16 cellular contexts compared by ENCODE assay signal in genomic region chrX:25558137-25558536, GRCh38.
DNase-seq lines count a peak whose midpoint lies in the region; ATAC-seq, FAIRE-seq and TF ChIP-seq lines count a peak whose summit lies in the region.
"Had no signal": no experiment of that assay in that cellular context is flagged by ENCODE, and none has a peak within 500 bp of the region (broad histone marks: within the 10 kb centered on the region; RNA-seq: fewer than 3 reads in every experiment).

No MANE protein-coding gene starts in this region.

- H3K27ac Mint-ChIP-seq in WTC11 = no peak overlapping the region
- H3K27ac Mint-ChIP-seq: B cell; CD4-positive, CD25-positive, alpha-beta regulatory T cell; CD8-positive, alpha-beta T cell had no signal

- CTCF ChIA-PET in WTC11 (lab: Charles Lee) = no interaction called here

- no peaks in the 10 kb centered on the region for H3K4me1 Mint-ChIP-seq in WTC11
- H3K4me1 Mint-ChIP-seq: B cell; CD4-positive, CD25-positive, alpha-beta regulatory T cell had no signal

- peak; percentile 51 for FAIRE-seq in HTR-8/SVneo (lab: Jason Lieb, UNC)
- FAIRE-seq: GM12892, H1 had no signal

- no peaks in the 10 kb centered on the region for H3K27me3 Mint-ChIP-seq in WTC11 (ENCODE audit: low read depth)
- H3K27me3 Mint-ChIP-seq: B cell; CD4-positive, CD25-positive, alpha-beta regulatory T cell had no signal

- no peak for TF ChIP-seq CTCF in WTC11 (IDR thresholded peaks at IDR 0.05)

- POLR2A ChIA-PET in WTC11 (lab: Charles Lee) = no interaction called here

- H3K36me3 Mint-ChIP-seq in WTC11 = no peaks in the 10 kb centered on the region
- H3K36me3 Mint-ChIP-seq: CD4-positive, CD25-positive, alpha-beta regulatory T cell; CD8-positive, alpha-beta T cell had no signal

- ATAC-seq in WTC11 = no peak
- ATAC-seq: CD8-positive, alpha-beta T cell had no signal

- DNase-seq in D341Med (ENCODE audit: low spot score) (peak; percentile 20), HTR-8/SVneo (ENCODE audit: insufficient read length, low spot score) (no peak), NCI-H82 treated with DMSO at 0.1 percent for 48 hours (lab: John Stamatoyannopoulos, UW; ENCODE audit: unreplicated experiment) (peak; percentile 78), WTC11 (ENCODE audit: low spot score) (no peak), HPDE6-E6E7 (ENCODE audit: extremely low spot score) (no peak), COLO668 (lab: John Stamatoyannopoulos, UW; ENCODE audit: unreplicated experiment) (no peak)
- DNase-seq: CD4-positive, CD25-positive, alpha-beta regulatory T cell; CD8-positive, alpha-beta T cell; DMS53; DMS79 treated with DMSO at 0.1 percent for 48 hours; GF-D8; H7; HCEC 1CT had no signal

- no peak overlapping the region for H3K4me3 Mint-ChIP-seq in WTC11
- H3K4me3 Mint-ChIP-seq: B cell; CD4-positive, CD25-positive, alpha-beta regulatory T cell; CD8-positive, alpha-beta T cell had no signal

- H3K9me3 Mint-ChIP-seq in WTC11 = peaks cover 4% of the 10 kb centered on the region
- H3K9me3 Mint-ChIP-seq: CD8-positive, alpha-beta T cell had no signal

TF ChIP-seq in WTC11, 78 proteins besides CTCF, POLR2A, EP300 and RAD21:
- TF ChIP-seq ZSCAN18 (CRISPR knock-in tag; IDR thresholded peaks at IDR 0.05) (no peak), ESRRA (CRISPR knock-in tag; IDR thresholded peaks at IDR 0.05; ENCODE audit: borderline replicate concordance) (no peak), EMX1 (CRISPR knock-in tag; IDR thresholded peaks at IDR 0.05) (no peak), ZNF138 (CRISPR knock-in tag; conservative IDR thresholded peaks at IDR 0.05) (no peak), ZNF396 (CRISPR knock-in tag; IDR thresholded peaks at IDR 0.05; ENCODE audit: borderline replicate concordance) (no peak), GTF2I (CRISPR knock-in tag; conservative IDR thresholded peaks at IDR 0.05) (no peak), ZNF671 (CRISPR knock-in tag; IDR thresholded peaks at IDR 0.05) (no peak), JUN (CRISPR knock-in tag; IDR thresholded peaks at IDR 0.05) (no peak), PRDM15 (CRISPR knock-in tag; IDR thresholded peaks at IDR 0.05) (no peak), FOXP4 (CRISPR knock-in tag; IDR thresholded peaks at IDR 0.05) (no peak), ZNF512 (CRISPR knock-in tag; IDR thresholded peaks at IDR 0.05; ENCODE audit: borderline replicate concordance) (no peak)
- TF ChIP-seq, protein P1, sequence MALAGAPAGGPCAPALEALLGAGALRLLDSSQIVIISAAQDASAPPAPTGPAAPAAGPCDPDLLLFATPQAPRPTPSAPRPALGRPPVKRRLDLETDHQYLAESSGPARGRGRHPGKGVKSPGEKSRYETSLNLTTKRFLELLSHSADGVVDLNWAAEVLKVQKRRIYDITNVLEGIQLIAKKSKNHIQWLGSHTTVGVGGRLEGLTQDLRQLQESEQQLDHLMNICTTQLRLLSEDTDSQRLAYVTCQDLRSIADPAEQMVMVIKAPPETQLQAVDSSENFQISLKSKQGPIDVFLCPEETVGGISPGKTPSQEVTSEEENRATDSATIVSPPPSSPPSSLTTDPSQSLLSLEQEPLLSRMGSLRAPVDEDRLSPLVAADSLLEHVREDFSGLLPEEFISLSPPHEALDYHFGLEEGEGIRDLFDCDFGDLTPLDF (CRISPR knock-in tag; IDR thresholded peaks at IDR 0.05) = no peak

Comparison
In these comparisons a context has a peak if more than half of its experiments do, and no peak if none do; other contexts are left out.
1. DNase-seq: peak in D341Med (single experiment) and NCI-H82 treated with DMSO at 0.1 percent for 48 hours (single experiment); none in HTR-8/SVneo (single experiment), WTC11 (single experiment), HPDE6-E6E7 (single experiment) and COLO668 (single experiment).